Comparison of ENCODE assay signal across 3 cellular contexts in the genomic region with DNA sequence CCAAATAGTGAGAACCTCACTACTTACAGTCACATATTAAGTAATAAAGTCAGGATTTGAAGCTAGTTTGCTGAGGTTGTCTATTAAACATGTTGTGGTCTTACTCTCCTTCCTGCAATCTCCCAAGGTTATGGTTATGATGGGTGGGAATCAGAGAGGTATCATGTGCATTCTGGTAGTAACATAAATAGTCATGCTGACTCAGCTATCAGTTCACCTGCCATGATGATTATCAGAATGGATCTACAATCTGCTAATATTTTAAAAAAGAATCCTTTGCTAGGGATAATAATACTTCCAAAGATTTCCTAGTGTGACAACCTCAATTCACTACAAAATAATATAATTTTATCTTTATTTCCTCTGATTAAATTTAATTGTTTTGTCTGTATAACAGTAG.
TF ChIP-seq lines count a peak whose summit lies in the region.

No MANE protein-coding gene starts in this region.

TF ChIP-seq in HepG2, 621 proteins besides CTCF, POLR2A, EP300 and RAD21:
- TF ChIP-seq MAFF (IDR thresholded peaks at IDR 0.05; ENCODE audit: low read depth, low read length), result peak; percentile 70
- no peak for TF ChIP-seq HHEX (CRISPR knock-in tag; IDR thresholded peaks at IDR 0.05)
- peak; percentile 60 to 83 for TF ChIP-seq MAFK (conservative IDR thresholded peaks at IDR 0.05 in 1 of 2, IDR thresholded peaks at IDR 0.05 in 1 of 2; ENCODE audit: low read length in 2 of 2)

TF ChIP-seq in A549, 52 proteins besides CTCF, POLR2A, EP300 and RAD21:
- TF ChIP-seq CBX8 (IDR thresholded peaks at IDR 0.05) (no peak), HOXB13 (CRISPR knock-in tag; IDR thresholded peaks at IDR 0.05; ENCODE audit: low read depth) (no peak), FOSL2 (IDR thresholded peaks at IDR 0.05) (no peak), FOSL2 (CRISPR knock-in tag; IDR thresholded peaks at IDR 0.05) (no peak), ZSCAN20 (CRISPR knock-in tag; IDR thresholded peaks at IDR 0.05) (no peak), MAFK (IDR thresholded peaks at IDR 0.05; ENCODE audit: partially characterized antibody) (peak; percentile 21)

TF ChIP-seq in IMR-90, 13 proteins besides CTCF, POLR2A, EP300 and RAD21:
- no peak for TF ChIP-seq CHD1 (IDR thresholded peaks at IDR 0.05; ENCODE audit: low read depth, low read length)
- TF ChIP-seq MAFK (IDR thresholded peaks at IDR 0.05; ENCODE audit: low read depth, low read length), result peak; percentile 53; the same call in 1 of the 2 replicates
- TF ChIP-seq MAZ (IDR thresholded peaks at IDR 0.05; ENCODE audit: borderline replicate concordance, low read depth, low read length), result no peak
- no peak for TF ChIP-seq RFX5 (IDR thresholded peaks at IDR 0.05; ENCODE audit: low read depth, low read length)
- TF ChIP-seq, protein P1, sequence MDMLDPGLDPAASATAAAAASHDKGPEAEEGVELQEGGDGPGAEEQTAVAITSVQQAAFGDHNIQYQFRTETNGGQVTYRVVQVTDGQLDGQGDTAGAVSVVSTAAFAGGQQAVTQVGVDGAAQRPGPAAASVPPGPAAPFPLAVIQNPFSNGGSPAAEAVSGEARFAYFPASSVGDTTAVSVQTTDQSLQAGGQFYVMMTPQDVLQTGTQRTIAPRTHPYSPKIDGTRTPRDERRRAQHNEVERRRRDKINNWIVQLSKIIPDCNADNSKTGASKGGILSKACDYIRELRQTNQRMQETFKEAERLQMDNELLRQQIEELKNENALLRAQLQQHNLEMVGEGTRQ (IDR thresholded peaks at IDR 0.05; ENCODE audit: low read depth, low read length), result no peak
- TF ChIP-seq BHLHE40 (IDR thresholded peaks at IDR 0.05; ENCODE audit: low read depth, low read length), result no peak
- no peak for TF ChIP-seq RCOR1 (IDR thresholded peaks at IDR 0.05; ENCODE audit: insufficient replicate concordance, low read length)
